Comparison of ENCODE assay signal across 9 cellular contexts in genomic region chr4:152640058-152640921, GRCh38. TPM values are rescaled to one million over a fixed set of nuclear protein-coding genes. Genes with fewer than 3 reads are reported as not detected.
A peak's percentile ranks its signal among the peaks of the same experiment; 100 is the strongest.
DNase-seq lines count a peak whose midpoint lies in the region; ATAC-seq and TF ChIP-seq lines count a peak whose summit lies in the region.
"Had no signal": no experiment of that assay in that cellular context is flagged by ENCODE, and none has a peak within 500 bp of the region (broad histone marks: within the 10 kb centered on the region; RNA-seq: fewer than 3 reads in every experiment).

No MANE protein-coding gene starts in this region.

- H3K27me3 Mint-ChIP-seq in activated T-cell treated with anti-CD3 and anti-CD28 coated beads, Interleukin-2, amount 50 U/mL, for 72 hours (ENCODE audit: low read depth) = no peaks in the 10 kb centered on the region
- H3K27me3 Mint-ChIP-seq: activated naive CD8-positive, alpha-beta T cell treated with anti-CD3 and anti-CD28 coated beads, Interleukin-2, amount 10 ng/mL, durations not matched to agents 7 days and 5 days had no signal

- no peaks in the 10 kb centered on the region for H3K9me3 ChIP-seq in colonic mucosa

- no peak overlapping the region for H3K9ac ChIP-seq in colonic mucosa (ENCODE audit: low read depth in 2 of 2, low read length in 2 of 2)

- H3K4me3 ChIP-seq in colonic mucosa = no peak overlapping the region

- peaks cover 21% of the 10 kb centered on the region for H3K4me1 Mint-ChIP-seq in activated T-cell treated with anti-CD3 and anti-CD28 coated beads, Interleukin-2, amount 50 U/mL, for 72 hours (ENCODE audit: low read depth)

- no peaks in the 10 kb centered on the region for H3K36me3 ChIP-seq in colonic mucosa

- no peak for DNase-seq in activated T-cell treated with anti-CD3 and anti-CD28 coated beads, Interleukin-2, amount 50 U/mL, for 72 hours
- DNase-seq in activated T-cell treated with anti-CD3 and anti-CD28 coated beads, Interleukin-2, amount 50 U/mL, for 1 hour = no peak
- DNase-seq in NCI-H345 (lab: John Stamatoyannopoulos, UW) = peak; percentile 27
- no peak for DNase-seq in colonic mucosa
- DNase-seq in middle frontal gyrus (ENCODE audit: extremely low spot score, low spot score) = peak; percentile 31
- no peak for DNase-seq in NCI-H1048 (lab: John Stamatoyannopoulos, UW)
- DNase-seq in NK-92 (lab: John Stamatoyannopoulos, UW; ENCODE audit: unreplicated experiment) = no peak
- DNase-seq: activated naive CD8-positive, alpha-beta T cell treated with anti-CD3 and anti-CD28 coated beads, Interleukin-2, amount 10 ng/mL, durations not matched to agents 7 days and 5 days had no signal

- H3K4me3 Mint-ChIP-seq in activated T-cell treated with anti-CD3 and anti-CD28 coated beads, Interleukin-2, amount 50 U/mL, for 72 hours = no peak overlapping the region
- H3K4me3 Mint-ChIP-seq: activated naive CD8-positive, alpha-beta T cell treated with anti-CD3 and anti-CD28 coated beads, Interleukin-2, amount 10 ng/mL, durations not matched to agents 7 days and 5 days had no signal

- peaks cover 0 to 1% of the 10 kb centered on the region in 2 donors for H3K36me3 Mint-ChIP-seq in activated T-cell treated with anti-CD3 and anti-CD28 coated beads, Interleukin-2, amount 50 U/mL, for 72 hours (ENCODE audit: insufficient read depth in 2 of 2)

- intact Hi-C loops in colonic mucosa (cut with DNase I) = loop anchor here (2.0 kb wide), 1 partner anchor 139 kb away; no protein-coding TSS in a partner anchor

- TF ChIP-seq CTCF in colonic mucosa (IDR thresholded peaks at IDR 0.05) = peak; percentile 54

- no peaks in the 10 kb centered on the region for H3K4me1 ChIP-seq in colonic mucosa

- no peak for ATAC-seq in activated T-cell treated with anti-CD3 and anti-CD28 coated beads, Interleukin-2, amount 50 U/mL, for 72 hours (replicated peaks in 1 of 2)
- no peak for ATAC-seq in HG03097 (IDR thresholded peaks at IDR 0.05; ENCODE audit: low FRiP score, unreplicated experiment)

- peak overlapping the region; percentile 60 for H3K27ac Mint-ChIP-seq in activated T-cell treated with anti-CD3 and anti-CD28 coated beads, Interleukin-2, amount 50 U/mL, for 72 hours
- H3K27ac Mint-ChIP-seq: activated naive CD8-positive, alpha-beta T cell treated with anti-CD3 and anti-CD28 coated beads, Interleukin-2, amount 10 ng/mL, durations not matched to agents 7 days and 5 days had no signal

- H3K27ac ChIP-seq in colonic mucosa = no peak overlapping the region

- no peaks in the 10 kb centered on the region for H3K9me3 Mint-ChIP-seq in activated T-cell treated with anti-CD3 and anti-CD28 coated beads, Interleukin-2, amount 50 U/mL, for 72 hours
- H3K9me3 Mint-ChIP-seq: activated naive CD8-positive, alpha-beta T cell treated with anti-CD3 and anti-CD28 coated beads, Interleukin-2, amount 10 ng/mL, durations not matched to agents 7 days and 5 days had no signal

- no peaks in the 10 kb centered on the region for H3K27me3 ChIP-seq in colonic mucosa

RNA-seq across cellular contexts. Expression of gene TMEM154, which starts 39.5 kb away (rescaled TPM):
- total RNA-seq in activated T-cell treated with anti-CD3 and anti-CD28 coated beads, Interleukin-2, amount 50 U/mL, for 72 hours = 10 to 100 TPM; 16.8 to 22.0 TPM
- 1 to 10 TPM; 1.5 to 3.5 TPM for total RNA-seq in colonic mucosa

Comparison
In these comparisons a context has a peak if more than half of its experiments do, and no peak if none do; other contexts are left out.
1. DNase-seq: peak in NCI-H345 (single experiment) and middle frontal gyrus (single experiment); none in activated T-cell treated with anti-CD3 and anti-CD28 coated beads, Interleukin-2, amount 50 U/mL, for 72 hours (0 of 2), activated T-cell treated with anti-CD3 and anti-CD28 coated beads, Interleukin-2, amount 50 U/mL, for 1 hour (single experiment), colonic mucosa (single experiment), NCI-H1048 (single experiment) and NK-92 (single experiment).
2. RNA of gene TMEM154, which starts 39.5 kb away (total RNA-seq): 16.8 to 22.0 TPM in activated T-cell treated with anti-CD3 and anti-CD28 coated beads, Interleukin-2, amount 50 U/mL, for 72 hours; 1.5 to 3.5 TPM in colonic mucosa; every median in the first group is over 4 times any median in the second.